In the genomic region with DNA sequence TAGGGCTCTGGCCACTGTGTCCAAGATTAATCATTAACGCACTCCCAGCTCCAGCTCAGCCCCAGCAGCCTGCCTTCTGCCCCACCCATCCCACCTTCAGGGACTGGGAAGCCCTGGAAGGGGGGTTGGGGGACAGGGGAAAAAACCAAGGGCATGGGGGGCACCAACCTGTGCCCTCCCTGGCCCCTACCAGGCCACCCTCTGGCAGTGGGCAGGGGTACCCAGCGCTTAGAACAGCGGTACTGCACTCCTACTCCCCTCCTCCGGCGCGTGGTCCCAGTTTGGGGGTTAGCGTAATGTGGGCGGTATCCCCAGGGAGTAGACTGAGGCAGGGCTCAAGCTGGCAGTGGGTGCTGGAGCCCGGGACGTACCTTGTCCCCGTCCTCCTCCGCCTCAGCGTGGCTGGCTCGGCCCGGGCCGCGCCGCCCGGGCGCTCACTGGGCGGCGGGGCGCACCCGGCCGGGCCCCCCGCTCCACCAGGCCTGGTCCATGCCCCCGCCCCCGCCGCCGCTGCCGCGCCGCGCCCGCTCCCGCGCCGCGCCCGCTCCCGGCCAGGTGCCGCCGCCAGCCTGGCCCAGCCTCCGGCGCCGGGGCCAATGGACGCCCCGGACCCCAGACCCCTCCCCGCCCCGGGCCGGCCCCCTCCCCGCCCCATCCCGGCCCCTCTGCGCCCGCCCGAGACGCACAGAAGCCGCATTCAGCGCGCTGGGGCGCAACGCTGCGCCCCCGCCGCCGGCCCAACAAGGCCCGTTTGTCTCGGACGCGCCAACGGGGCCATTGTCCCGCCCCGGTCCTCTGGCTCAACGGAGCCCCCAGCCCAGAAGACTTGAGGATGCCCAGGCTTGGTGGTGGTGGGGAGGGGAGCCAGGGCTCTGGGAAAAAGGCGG, we compare ENCODE assay signal across 1 cellular context.
TF ChIP-seq lines count a peak whose summit lies in the region.

Gene GAL3ST1 (minus strand): TSS at position 571 of the 887 bp plus-strand sequence. CDS start 17,273 bp downstream, outside the sequence.

TF ChIP-seq in H1, 55 proteins besides CTCF, POLR2A, EP300 and RAD21:
- peak; percentile 71 for TF ChIP-seq KDM4A (IDR thresholded peaks at IDR 0.05; ENCODE audit: low read depth, low read length, severe bottlenecking)
- TF ChIP-seq KDM5A (IDR thresholded peaks at IDR 0.05; ENCODE audit: low read length), result no peak
- TF ChIP-seq POLR2AphosphoS5 (IDR thresholded peaks at IDR 0.05; ENCODE audit: low read depth, low read length), result no peak
